ENCODE assay signal across 29 cellular contexts in genomic region chr12:28171356-28172060, GRCh38. TPM values are rescaled to one million over a fixed set of nuclear protein-coding genes. Genes with fewer than 3 reads are reported as not detected.
DNase-seq lines count a peak whose midpoint lies in the region; ATAC-seq lines count a peak whose summit lies in the region.
"Had no signal": no experiment of that assay in that cellular context is flagged by ENCODE, and none has a peak within 500 bp of the region (broad histone marks: within the 10 kb centered on the region; RNA-seq: fewer than 3 reads in every experiment).

No MANE protein-coding gene starts in this region.

- peaks cover 2 to 3% of the 10 kb centered on the region in 2 donors for H3K9me3 Mint-ChIP-seq in activated T-cell treated with anti-CD3 and anti-CD28 coated beads, Interleukin-2, amount 50 U/mL, for 72 hours
- H3K9me3 Mint-ChIP-seq in stimulated activated effector memory CD8-positive, alpha-beta T cell treated with anti-CD3 and anti-CD28 coated beads, Interleukin-12 subunit alpha, Interleukin-12 subunit beta, amount 100 ng/mL, for 72 hours = peaks cover 2% of the 10 kb centered on the region
- H3K9me3 Mint-ChIP-seq: H9, WTC11 had no signal

- H3K4me3 Mint-ChIP-seq in activated T-cell treated with anti-CD3 and anti-CD28 coated beads, Interleukin-2, amount 50 U/mL, for 72 hours = peak overlapping the region in 1 of 2 donors; percentile 51
- H3K4me3 Mint-ChIP-seq in stimulated activated effector memory CD8-positive, alpha-beta T cell treated with anti-CD3 and anti-CD28 coated beads, Interleukin-12 subunit alpha, Interleukin-12 subunit beta, amount 100 ng/mL, for 72 hours = no peak overlapping the region
- H3K4me3 Mint-ChIP-seq: activated naive CD8-positive, alpha-beta T cell treated with anti-CD3 and anti-CD28 coated beads, Interleukin-2, amount 10 ng/mL, durations not matched to agents 7 days and 5 days; H9; neural crest cell; WTC11 had no signal

- no peaks in the 10 kb centered on the region for H3K27me3 Mint-ChIP-seq in activated T-cell treated with anti-CD3 and anti-CD28 coated beads, Interleukin-2, amount 50 U/mL, for 72 hours (ENCODE audit: low read depth)
- H3K27me3 Mint-ChIP-seq: activated naive CD8-positive, alpha-beta T cell treated with anti-CD3 and anti-CD28 coated beads, Interleukin-2, amount 10 ng/mL, durations not matched to agents 7 days and 5 days had no signal

- H3K4me1 Mint-ChIP-seq in activated T-cell treated with anti-CD3 and anti-CD28 coated beads, Interleukin-2, amount 50 U/mL, for 72 hours (ENCODE audit: low read depth) = peaks cover 10% of the 10 kb centered on the region
- H3K4me1 Mint-ChIP-seq in stimulated activated effector memory CD8-positive, alpha-beta T cell treated with anti-CD3 and anti-CD28 coated beads, Interleukin-12 subunit alpha, Interleukin-12 subunit beta, amount 100 ng/mL, for 72 hours = peaks cover 8% of the 10 kb centered on the region
- H3K4me1 Mint-ChIP-seq: activated naive CD8-positive, alpha-beta T cell treated with anti-CD3 and anti-CD28 coated beads, Interleukin-2, amount 10 ng/mL, durations not matched to agents 7 days and 5 days; neural crest cell; WTC11 had no signal

- H3K36me3 Mint-ChIP-seq in activated T-cell treated with anti-CD3 and anti-CD28 coated beads, Interleukin-2, amount 50 U/mL, for 72 hours (ENCODE audit: insufficient read depth in 2 of 2) = peaks cover 0 to 2% of the 10 kb centered on the region in 2 donors
- no peaks in the 10 kb centered on the region for H3K36me3 Mint-ChIP-seq in stimulated activated effector memory CD8-positive, alpha-beta T cell treated with anti-CD3 and anti-CD28 coated beads, Interleukin-12 subunit alpha, Interleukin-12 subunit beta, amount 100 ng/mL, for 72 hours
- H3K36me3 Mint-ChIP-seq: WTC11 had no signal

- H3K27ac Mint-ChIP-seq in activated T-cell treated with anti-CD3 and anti-CD28 coated beads, Interleukin-2, amount 50 U/mL, for 72 hours = peak overlapping the region; percentile 6
- no peak overlapping the region for H3K27ac Mint-ChIP-seq in stimulated activated effector memory CD8-positive, alpha-beta T cell treated with anti-CD3 and anti-CD28 coated beads, Interleukin-12 subunit alpha, Interleukin-12 subunit beta, amount 100 ng/mL, for 72 hours
- H3K27ac Mint-ChIP-seq: activated naive CD8-positive, alpha-beta T cell treated with anti-CD3 and anti-CD28 coated beads, Interleukin-2, amount 10 ng/mL, durations not matched to agents 7 days and 5 days; H9; WTC11 had no signal

- no peak for DNase-seq in activated T-cell treated with anti-CD3 and anti-CD28 coated beads, Interleukin-2, amount 50 U/mL, for 72 hours
- DNase-seq in activated T-cell treated with anti-CD3 and anti-CD28 coated beads, Interleukin-2, amount 50 U/mL, for 1 hour = no peak
- peak; percentile 16 for DNase-seq in M059J (ENCODE audit: low read depth)
- DNase-seq in epithelial cell of prostate (ENCODE audit: low read depth, low spot score) = no peak
- no peak for DNase-seq in stimulated activated effector memory CD8-positive, alpha-beta T cell treated with anti-CD3 and anti-CD28 coated beads, Interleukin-12 subunit alpha, Interleukin-12 subunit beta, amount 100 ng/mL, for 72 hours (ENCODE audit: low spot score in 2 of 2)
- no peak for DNase-seq in activated CD4-positive, alpha-beta T cell treated with anti-CD3 and anti-CD28 coated beads for 4 hours
- DNase-seq in EL = no peak
- DNase-seq: activated CD4-positive, alpha-beta T cell treated with anti-CD3 and anti-CD28 coated beads, Interleukin-2, amount 50 U/mL, for 48 hours; activated CD8-positive, alpha-beta memory T cell treated with anti-CD3 and anti-CD28 coated beads, Interleukin-2, amount 50 U/mL, for 4 hours; activated gamma-delta T cell; activated naive CD8-positive, alpha-beta T cell treated with anti-CD3 and anti-CD28 coated beads, Interleukin-2, amount 10 ng/mL, durations not matched to agents 7 days and 5 days; aorta; colonic mucosa; DMS153; effector CD4-positive, alpha-beta T cell; H9; NCI-H1048; right cardiac atrium; spleen; stimulated activated CD4-positive, alpha-beta T cell treated with anti-CD3 and anti-CD28 coated beads, Interleukin-2, amount 100 ng/mL, for 24 hours; stimulated activated CD8-positive, alpha-beta memory T cell treated with anti-CD3 and anti-CD28 coated beads, Interleukin-4, amount 100 ng/mL, for 48 hours; stomach; uterus had no signal

- peak in 1 of 2 donors; percentile 82 for ATAC-seq in activated T-cell treated with anti-CD3 and anti-CD28 coated beads, Interleukin-2, amount 50 U/mL, for 72 hours (replicated peaks in 1 of 2)
- peak; percentile 90 for ATAC-seq in stimulated activated effector memory CD8-positive, alpha-beta T cell treated with anti-CD3 and anti-CD28 coated beads, Interleukin-12 subunit alpha, Interleukin-12 subunit beta, amount 100 ng/mL, for 72 hours
- no peak for ATAC-seq in HG03521 (IDR thresholded peaks at IDR 0.05; ENCODE audit: unreplicated experiment)

- peak overlapping the region; percentile 42 for H3K27ac ChIP-seq in epithelial cell of prostate
- H3K27ac ChIP-seq: colonic mucosa, pancreas, RWPE1, SJSA1, spleen, stomach, uterus had no signal

RNA-seq across cellular contexts. Expression of gene CCDC91, which starts 18.7 kb away (rescaled TPM):
- total RNA-seq in activated T-cell treated with anti-CD3 and anti-CD28 coated beads, Interleukin-2, amount 50 U/mL, for 72 hours = 10 to 100 TPM; 17.6 to 20.2 TPM
- total RNA-seq in M059J (2014; rRNA removed; shearing (Covaris generic)) = 11.4 and 15.1 TPM in 2 replicates
